Comparison of ENCODE assay signal across 1 cellular context in the genomic region with DNA sequence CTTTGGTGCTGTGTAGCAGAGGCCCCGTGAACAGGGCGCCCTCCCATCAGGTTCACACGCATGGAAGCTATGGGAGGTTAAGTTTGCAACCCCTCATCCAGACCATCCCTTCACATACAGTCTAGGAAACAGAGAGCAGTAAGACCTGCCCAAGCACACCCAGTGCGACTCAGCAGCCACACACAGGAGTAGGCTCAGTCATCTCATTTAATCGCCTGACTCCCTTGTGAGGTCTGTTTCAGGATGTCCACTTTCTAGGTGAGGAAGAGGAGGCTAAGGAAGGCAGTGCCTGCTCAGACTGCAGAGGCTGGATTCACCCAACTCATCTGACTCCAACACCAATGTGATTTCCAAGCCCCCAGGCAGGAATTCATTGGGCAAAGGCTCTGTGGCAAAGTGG.
TF ChIP-seq lines count a peak whose summit lies in the region.

No MANE protein-coding gene starts in this region.

TF ChIP-seq in SK-N-SH, 30 proteins besides CTCF, POLR2A, EP300 and RAD21 (continued from another document):
- TF ChIP-seq, protein P1, sequence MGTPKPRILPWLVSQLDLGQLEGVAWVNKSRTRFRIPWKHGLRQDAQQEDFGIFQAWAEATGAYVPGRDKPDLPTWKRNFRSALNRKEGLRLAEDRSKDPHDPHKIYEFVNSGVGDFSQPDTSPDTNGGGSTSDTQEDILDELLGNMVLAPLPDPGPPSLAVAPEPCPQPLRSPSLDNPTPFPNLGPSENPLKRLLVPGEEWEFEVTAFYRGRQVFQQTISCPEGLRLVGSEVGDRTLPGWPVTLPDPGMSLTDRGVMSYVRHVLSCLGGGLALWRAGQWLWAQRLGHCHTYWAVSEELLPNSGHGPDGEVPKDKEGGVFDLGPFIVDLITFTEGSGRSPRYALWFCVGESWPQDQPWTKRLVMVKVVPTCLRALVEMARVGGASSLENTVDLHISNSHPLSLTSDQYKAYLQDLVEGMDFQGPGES (IDR thresholded peaks at IDR 0.05; ENCODE audit: low read depth, low read length), result no peak
- no peak for TF ChIP-seq ELF1 (IDR thresholded peaks at IDR 0.05)
- TF ChIP-seq, protein P2, sequence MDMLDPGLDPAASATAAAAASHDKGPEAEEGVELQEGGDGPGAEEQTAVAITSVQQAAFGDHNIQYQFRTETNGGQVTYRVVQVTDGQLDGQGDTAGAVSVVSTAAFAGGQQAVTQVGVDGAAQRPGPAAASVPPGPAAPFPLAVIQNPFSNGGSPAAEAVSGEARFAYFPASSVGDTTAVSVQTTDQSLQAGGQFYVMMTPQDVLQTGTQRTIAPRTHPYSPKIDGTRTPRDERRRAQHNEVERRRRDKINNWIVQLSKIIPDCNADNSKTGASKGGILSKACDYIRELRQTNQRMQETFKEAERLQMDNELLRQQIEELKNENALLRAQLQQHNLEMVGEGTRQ (IDR thresholded peaks at IDR 0.05; ENCODE audit: borderline replicate concordance, low read depth, low read length), result no peak
- no peak for TF ChIP-seq JUND (IDR thresholded peaks at IDR 0.05)
- TF ChIP-seq RFX5 (IDR thresholded peaks at IDR 0.05; ENCODE audit: low read length), result no peak
